In genomic region chr18:31701752-31702151, GRCh38 we compare ENCODE assay signal across 32 cellular contexts. TPM values are rescaled to one million over a fixed set of nuclear protein-coding genes. Genes with fewer than 3 reads are reported as not detected.
"Had no signal": no experiment of that assay in that cellular context is flagged by ENCODE, and none has a peak within 500 bp of the region (broad histone marks: within the 10 kb centered on the region; RNA-seq: fewer than 3 reads in every experiment).

No MANE protein-coding gene starts in this region.

- H3K4me1 ChIP-seq: ascending aorta, breast epithelium, SJCRH30 had no signal

- H3K4me3 ChIP-seq: ascending aorta, breast epithelium, SJCRH30, SK-N-MC had no signal

- H3K27me3 ChIP-seq: ascending aorta, breast epithelium, SJCRH30 had no signal

- H3K27ac ChIP-seq: ascending aorta, breast epithelium, KMS-11, SJCRH30, SK-N-MC had no signal

- H3K9me3 ChIP-seq: ascending aorta, SJCRH30 had no signal

- DNase-seq: activated CD4-positive, alpha-beta T cell treated with anti-CD3 and anti-CD28 coated beads, Interleukin-2, amount 50 U/mL, for 4 hours; activated CD8-positive, alpha-beta T cell treated with anti-CD3 and anti-CD28 coated beads for 36 hours; activated effector memory CD4-positive, alpha-beta T cell treated with anti-CD3 and anti-CD28 coated beads, Interleukin-2, amount 50 U/mL, for 16 hours; activated naive CD4-positive, alpha-beta T cell; activated naive CD4-positive, alpha-beta T cell treated with anti-CD3 and anti-CD28 coated beads, Interleukin-2, amount 50 U/mL, for 16 hours; activated naive CD8-positive, alpha-beta T cell treated with anti-CD3 and anti-CD28 coated beads for 36 hours; activated T-cell treated with anti-CD3 and anti-CD28 coated beads, Interleukin-2, amount 50 U/mL, for 1 hour; activated T-cell treated with anti-CD3 and anti-CD28 coated beads, Interleukin-2, amount 50 U/mL, for 72 hours; amniotic stem cell; MM.1S; NCI-H1105 treated with DMSO at 0.1 percent for 48 hours; NCI-H1436; NCI-H1694; NCI-H1930; NCI-H2081 treated with DMSO at 0.1 percent for 48 hours; NCI-H345; NCI-H524 treated with DMSO at 0.1 percent for 48 hours; OCI-M1; Right ventricle myocardium superior; SJCRH30; T1000 had no signal

- H3K36me3 ChIP-seq: ascending aorta, breast epithelium, SJCRH30 had no signal

- H3K4me2 ChIP-seq: KMS-11 had no signal

RNA-seq across cellular contexts. Expression of gene B4GALT6, which starts 17.4 kb away (rescaled TPM):
- total RNA-seq: LHCN-M2 had no signal

RNA-seq across cellular contexts. Expression of gene SLC25A52, which starts 58.9 kb away (rescaled TPM):
- total RNA-seq: activated CD4-positive, alpha-beta T cell treated with anti-CD3 and anti-CD28 coated beads, Interleukin-2, amount 10 ng/mL, durations not matched to agents 24 days and 14 days; activated CD8-positive, alpha-beta memory T cell treated with anti-CD3 and anti-CD28 coated beads for 36 hours; activated CD8-positive, alpha-beta T cell treated with anti-CD3 and anti-CD28 coated beads for 36 hours; activated naive CD8-positive, alpha-beta T cell treated with anti-CD3 and anti-CD28 coated beads for 36 hours; activated T-cell treated with anti-CD3 and anti-CD28 coated beads, Interleukin-2, amount 50 U/mL, for 72 hours; activated T-helper 17 cell treated with anti-CD3 and anti-CD28 coated beads, Interleukin-2, amount 50 U/mL, for 72 hours; ascending aorta; cardiac septum; LHCN-M2; NCI-H460; Right ventricle myocardium superior; SJCRH30; T-helper 1 cell treated with Interleukin-12 subunit alpha and Interleukin-12 subunit beta and Interleukin-4 antibody, amounts not matched to agents 30 ng/mL and 1 ng/mL, for 36 hours had no signal
